ENCODE assay signal across 24 cellular contexts in genomic region chr1:26252718-26253117, GRCh38.
"Had no signal": no experiment of that assay in that cellular context is flagged by ENCODE, and none has a peak within 500 bp of the region (broad histone marks: within the 10 kb centered on the region; RNA-seq: fewer than 3 reads in every experiment).

No MANE protein-coding gene starts in this region.

- FAIRE-seq: HepG2, RCC 7860 had no signal

- H3K4me3 ChIP-seq: SJSA1, SK-N-MC had no signal

- ATAC-seq: HepG2 had no signal

- H3K9me3 ChIP-seq: SJSA1 had no signal

- H3K4me1 ChIP-seq: SJSA1 had no signal

- H3K27me3 ChIP-seq: SJSA1 had no signal

- H3K27ac ChIP-seq: SJSA1, SK-N-MC had no signal

- DNase-seq: IMR-90, Kasumi-1, KG1, MV-4-11, NCI-H1048, NCI-H1105, NCI-H1417, NCI-H1436 treated with DMSO at 0.1 percent for 48 hours, NCI-H1694, NCI-H187 treated with DMSO at 0.1 percent for 48 hours, NCI-H2081, NCI-H2107, NCI-H2227 treated with DMSO at 0.1 percent for 48 hours, NCI-H524, NCI-H526 treated with DMSO at 0.1 percent for 48 hours, NCI-H748 treated with DMSO at 0.1 percent for 48 hours, Right ventricle myocardium superior, RPMI8226, SIG-M5, SW 1271 had no signal
